In the genomic region with DNA sequence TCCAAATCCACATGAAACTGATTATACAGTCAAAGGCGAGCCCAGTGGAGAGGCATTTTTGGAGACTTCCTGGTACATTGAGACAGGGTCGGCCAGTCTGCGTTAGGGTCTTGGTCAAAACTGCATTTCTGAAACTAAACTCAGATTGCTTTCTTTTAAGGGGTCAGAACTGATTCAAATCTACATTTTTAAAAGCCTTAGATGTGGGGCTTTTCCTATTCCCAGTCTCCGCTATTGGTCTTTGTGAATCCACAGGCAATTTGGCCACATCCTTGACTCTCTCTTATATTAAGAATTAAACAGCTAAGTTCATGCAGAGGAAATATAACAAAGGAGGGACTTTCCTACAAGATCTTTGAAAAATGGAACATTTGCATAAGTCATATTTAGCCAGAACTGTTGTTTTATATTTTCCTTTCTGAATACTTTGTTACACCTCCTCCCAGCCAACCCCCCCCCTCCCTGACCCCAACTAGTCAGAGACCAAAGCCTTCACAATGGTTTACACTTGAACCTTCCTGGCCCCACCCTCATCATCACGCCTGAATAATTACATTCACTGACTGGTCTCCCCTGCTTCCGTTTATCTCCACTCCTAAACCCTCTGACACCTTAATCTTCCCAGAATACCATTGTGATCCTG, we compare ENCODE assay signal across 10 cellular contexts. TPM values are rescaled to one million over a fixed set of nuclear protein-coding genes. Genes with fewer than 3 reads are reported as not detected.
A peak's percentile ranks its signal among the peaks of the same experiment; 100 is the strongest.
DNase-seq lines count a peak whose midpoint lies in the region; ATAC-seq and TF ChIP-seq lines count a peak whose summit lies in the region.
"Had no signal": no experiment of that assay in that cellular context is flagged by ENCODE, and none has a peak within 500 bp of the region (broad histone marks: within the 10 kb centered on the region; RNA-seq: fewer than 3 reads in every experiment).

No MANE protein-coding gene starts in this region.

- H3K27ac ChIP-seq in CD8-positive, alpha-beta T cell (ENCODE audit: low read depth, low read length): no peak overlapping the region
- H3K27ac ChIP-seq in heart left ventricle: no peak overlapping the region

- no peaks in the 10 kb centered on the region for H3K9me3 Mint-ChIP-seq in CD8-positive, alpha-beta T cell

- peak in 1 of 7 experiments; percentile 35 for DNase-seq in CD8-positive, alpha-beta T cell
- peak; percentile 29 for DNase-seq in activated naive CD8-positive, alpha-beta T cell treated with anti-CD3 and anti-CD28 coated beads, Interleukin-2, amount 50 U/mL, for 16 hours (ENCODE audit: low read depth, low spot score)
- DNase-seq in heart left ventricle (no peak), SKM-1 (lab: John Stamatoyannopoulos, UW; ENCODE audit: unreplicated experiment) (no peak), AG08395 (ENCODE audit: low spot score) (no peak), Right ventricle myocardium superior (no peak)
- DNase-seq: IMR-90, T-helper 9 cell had no signal

- H3K9me3 ChIP-seq in CD8-positive, alpha-beta T cell (ENCODE audit: low read length): no peaks in the 10 kb centered on the region
- no peaks in the 10 kb centered on the region for H3K9me3 ChIP-seq in heart left ventricle

- H3K36me3 ChIP-seq in CD8-positive, alpha-beta T cell (ENCODE audit: insufficient read depth, low read length): no peaks in the 10 kb centered on the region
- no peaks in the 10 kb centered on the region for H3K36me3 ChIP-seq in heart left ventricle

- CTCF ChIA-PET in CD8-positive, alpha-beta T cell (lab: Charles Lee): interaction anchor here (0.7 to 1.4 kb wide), 4 partner anchors 20 to 129 kb away, joined by 3 to 7 read pairs (median 3); no protein-coding TSS in a partner anchor

- WGBS in heart left ventricle, 4 donors: 59 to 67% (median 67%) methylated on average over 6 of the region's 6 CpGs

- no peak for TF ChIP-seq CTCF in CD8-positive, alpha-beta T cell (IDR thresholded peaks at IDR 0.05)
- no peak for TF ChIP-seq CTCF in heart left ventricle (IDR thresholded peaks at IDR 0.05)

- peaks cover 72% of the 10 kb centered on the region for H3K4me1 ChIP-seq in CD8-positive, alpha-beta T cell (ENCODE audit: insufficient read depth, low read length)
- peaks cover 0 to 13% (median 0%) of the 10 kb centered on the region in 12 donors for H3K4me1 ChIP-seq in heart left ventricle

- H3K27me3 ChIP-seq in CD8-positive, alpha-beta T cell (ENCODE audit: insufficient read depth, low read length): no peaks in the 10 kb centered on the region
- H3K27me3 ChIP-seq in heart left ventricle: peaks cover 0 to 20% (median 0%) of the 10 kb centered on the region in 9 donors

- H3K4me3 ChIP-seq in CD8-positive, alpha-beta T cell (ENCODE audit: low read depth, low read length): no peak overlapping the region
- H3K4me3 ChIP-seq in heart left ventricle: no peak overlapping the region

- POLR2A ChIA-PET in CD8-positive, alpha-beta T cell (lab: Charles Lee): interaction anchor here (0.7 to 10.7 kb wide), 3 partner anchors 9 to 24 kb away, joined by 4 to 77 read pairs (median 4); no protein-coding TSS in a partner anchor

- TF ChIP-seq POLR2A in heart left ventricle (IDR thresholded peaks at IDR 0.05): no peak

- intact Hi-C loops in CD8-positive, alpha-beta T cell (cut with DNase I, micrococcal nuclease): loop anchor here in 1 of 2 experiments (1.0 kb wide), 1 partner anchor 11 kb away; no protein-coding TSS in a partner anchor
- intact Hi-C loops in heart left ventricle (cut with DNase I): no loop called here
- intact Hi-C loops in Right ventricle myocardium superior (cut with DNase I): no loop called here

- peaks cover 54% of the 10 kb centered on the region for H3K4me1 Mint-ChIP-seq in CD8-positive, alpha-beta T cell (ENCODE audit: low read depth)

- ATAC-seq in CD8-positive, alpha-beta T cell: peak; percentile 56
- ATAC-seq in GM19372 (IDR thresholded peaks at IDR 0.05; ENCODE audit: low read depth, unreplicated experiment) (peak; percentile 66), HG03432 (IDR thresholded peaks at IDR 0.05; ENCODE audit: unreplicated experiment) (peak; percentile 71), heart left ventricle (no peak), Right ventricle myocardium superior (ENCODE audit: poor library complexity) (no peak)

- peak overlapping the region; percentile 86 for H3K27ac Mint-ChIP-seq in CD8-positive, alpha-beta T cell

- H3K27me3 Mint-ChIP-seq in CD8-positive, alpha-beta T cell (ENCODE audit: low read depth): no peaks in the 10 kb centered on the region

- H3K36me3 Mint-ChIP-seq in CD8-positive, alpha-beta T cell: peaks cover 10% of the 10 kb centered on the region

- H3K4me3 Mint-ChIP-seq in CD8-positive, alpha-beta T cell: peak overlapping the region; percentile 45

RNA-seq across cellular contexts. Expression of a gene that starts 30.9 kb away (rescaled TPM):
- 10 to 100 TPM; 79.5 to 80.7 TPM for total RNA-seq in CD8-positive, alpha-beta T cell
- total RNA-seq in heart left ventricle (10 to 100 TPM in 1 of 9 donors, 1 to 10 TPM in 8; 1.3 to 10.6 (median 2.4) TPM), Right ventricle myocardium superior (0.89 TPM)
- polyA plus RNA-seq in heart left ventricle: 1 to 10 TPM in 1 of 2 donors, under 1 TPM in 1; 0.34 to 1.6 TPM
- total RNA-seq: IMR-90 had no signal
- polyA plus RNA-seq: IMR-90 had no signal

RNA-seq across cellular contexts. Expression of a gene that starts 50.6 kb away (rescaled TPM):
- total RNA-seq in CD8-positive, alpha-beta T cell: under 1 TPM; 0.43 to 0.81 TPM
- total RNA-seq in heart left ventricle (1 to 10 TPM; 1.1 to 9.7 (median 5.3) TPM), Right ventricle myocardium superior (9.0 TPM)
- 1 to 10 TPM; 2.2 to 2.3 TPM for polyA plus RNA-seq in heart left ventricle
- total RNA-seq: IMR-90 had no signal
- polyA plus RNA-seq: IMR-90 had no signal

RNA-seq across cellular contexts. Expression of a gene that starts 53.4 kb away (rescaled TPM):
- not detected for total RNA-seq in CD8-positive, alpha-beta T cell
- 10 to 100 TPM in 2 of 9 donors, 1 to 10 TPM in 4, under 1 TPM in 3; 0.63 to 21.5 (median 2.2) TPM for total RNA-seq in heart left ventricle
- polyA plus RNA-seq in heart left ventricle: 1 to 10 TPM; 2.4 to 3.3 TPM
- total RNA-seq in Right ventricle myocardium superior: 0.65 TPM
- total RNA-seq: IMR-90 had no signal
- polyA plus RNA-seq: IMR-90 had no signal

Comparison
In these comparisons a context has a peak if more than half of its experiments do, and no peak if none do; other contexts are left out.
1. ATAC-seq: peak in CD8-positive, alpha-beta T cell (single experiment), GM19372 (single experiment) and HG03432 (single experiment); none in heart left ventricle (0 of 4) and Right ventricle myocardium superior (single experiment).
2. RNA of a gene that starts 30.9 kb away (total RNA-seq): 79.5 to 80.7 TPM in CD8-positive, alpha-beta T cell; 1.3 to 10.6 TPM in heart left ventricle and 0.89 TPM in Right ventricle myocardium superior (single experiment); every median in the first group is over 4 times any median in the second.